8 cellular contexts compared by ENCODE assay signal in the genomic region with DNA sequence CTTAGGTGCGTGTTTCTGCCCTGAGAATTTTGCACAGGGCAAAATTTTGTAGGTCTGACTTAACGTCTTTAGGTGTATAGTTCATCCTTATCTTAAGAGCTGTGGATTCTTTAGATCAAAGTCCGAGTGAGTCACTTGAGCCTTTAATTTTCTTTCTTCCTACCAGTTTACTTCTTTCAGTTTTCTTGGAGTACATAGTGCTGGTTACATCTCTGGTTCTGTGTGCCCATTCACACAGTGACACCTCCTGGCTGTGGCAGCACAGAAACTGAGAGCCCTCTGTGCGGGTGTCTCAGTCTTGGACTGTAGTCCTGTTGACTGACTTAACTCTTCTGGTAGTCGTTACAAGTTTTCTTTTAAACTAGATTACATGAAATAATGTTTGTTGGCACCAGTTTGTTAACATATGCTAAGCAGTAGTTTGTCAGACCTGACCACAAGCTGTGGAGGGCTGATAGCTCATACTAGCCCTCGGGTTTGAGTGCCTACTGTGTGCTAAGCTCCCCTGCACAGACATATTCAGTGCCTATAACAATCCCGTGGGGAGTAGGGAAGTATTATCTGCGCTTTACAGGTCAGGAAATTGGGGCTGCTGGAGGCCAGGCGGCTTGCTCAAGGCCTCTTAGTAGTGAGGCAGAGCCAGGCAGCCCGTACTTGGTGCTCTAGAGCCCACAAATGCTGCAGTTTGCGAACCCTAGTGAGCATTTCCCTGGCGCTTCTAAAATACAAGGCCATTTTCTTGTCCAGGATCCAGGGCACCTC. TPM values are rescaled to one million over a fixed set of nuclear protein-coding genes. Genes with fewer than 3 reads are reported as not detected.
A peak's percentile ranks its signal among the peaks of the same experiment; 100 is the strongest.
DNase-seq lines count a peak whose midpoint lies in the region; ATAC-seq and TF ChIP-seq lines count a peak whose summit lies in the region.

No MANE protein-coding gene starts in this region.

- peak overlapping the region; percentile 81 for H3K27ac Mint-ChIP-seq in MCF 10A (ENCODE audit: low read depth, unreplicated experiment)

- DNase-seq in EL: peak; percentile 55
- DNase-seq in T follicular helper cell (ENCODE audit: low read depth): peak; percentile 41
- DNase-seq in MCF 10A (ENCODE audit: unreplicated experiment): peak; percentile 59
- no peak for DNase-seq in left lobe of liver (ENCODE audit: low spot score)
- DNase-seq in stimulated activated CD4-positive, alpha-beta T cell treated with anti-CD3 and anti-CD28 coated beads, TNF-alpha, amount 100 ng/mL, for 4 hours (ENCODE audit: low read depth in 3 of 3): peak in 2 of 3 experiments; percentile 22 to 31
- no peak for DNase-seq in NCI-H510A (lab: John Stamatoyannopoulos, UW)
- DNase-seq in retina: no peak

- TF ChIP-seq CTCF in MCF 10A (IDR thresholded peaks at IDR 0.05; ENCODE audit: unreplicated experiment): peak; percentile 38

- no peaks in the 10 kb centered on the region for H3K9me3 Mint-ChIP-seq in MCF 10A (ENCODE audit: unreplicated experiment)

- POLR2A ChIA-PET in MCF 10A (lab: Yijun Ruan, JAX): interaction anchor here (0.9 to 5.4 kb wide), 7 partner anchors 19 to 110 kb away, joined by 3 to 48 read pairs (median 3); partner anchors contain the start of gene NDUFA13

- peaks cover 14% of the 10 kb centered on the region for H3K36me3 Mint-ChIP-seq in MCF 10A (ENCODE audit: insufficient read depth, unreplicated experiment)

- ATAC-seq in HG02798 (IDR thresholded peaks at IDR 0.05; ENCODE audit: poor library complexity, unreplicated experiment) (peak; percentile 23), left lobe of liver (peak; percentile 38)

- CTCF ChIA-PET in MCF 10A (lab: Yijun Ruan, JAX): interaction anchor here (0.5 to 5.1 kb wide), 17 partner anchors 8 to 215 kb away, joined by 3 to 27 read pairs (median 4); no protein-coding TSS in a partner anchor

- TSS peak; percentile 23 for BruUV-seq in MCF 10A (replicated peaks; lab: Mats Ljungman, UMichigan)

- intact Hi-C loops in MCF 10A (cut with micrococcal nuclease): loop anchor here (1.0 to 5.0 kb wide), 2 partner anchors 41 to 80 kb away; no protein-coding TSS in a partner anchor

- peak overlapping the region; percentile 95 for H3K4me3 Mint-ChIP-seq in MCF 10A (ENCODE audit: unreplicated experiment)

- H3K4me1 Mint-ChIP-seq in MCF 10A (ENCODE audit: insufficient read depth, unreplicated experiment): peaks cover 46% of the 10 kb centered on the region

- no peaks in the 10 kb centered on the region for H3K27me3 Mint-ChIP-seq in MCF 10A (ENCODE audit: insufficient read depth, unreplicated experiment)

RNA-seq across cellular contexts. Expression of gene GATAD2A, which starts 1.6 kb away (rescaled TPM):
- total RNA-seq in MCF 10A (2022): 77.4 and 91.5 TPM in 2 replicates
- total RNA-seq in left lobe of liver: 36.1 TPM

Comparison
In these comparisons a context has a peak if more than half of its experiments do, and no peak if none do; other contexts are left out.
1. DNase-seq: peak in EL (single experiment), T follicular helper cell (single experiment), MCF 10A (single experiment) and stimulated activated CD4-positive, alpha-beta T cell treated with anti-CD3 and anti-CD28 coated beads, TNF-alpha, amount 100 ng/mL, for 4 hours (2 of 3); none in left lobe of liver (single experiment), NCI-H510A (single experiment) and retina (single experiment).